In the genomic region with DNA sequence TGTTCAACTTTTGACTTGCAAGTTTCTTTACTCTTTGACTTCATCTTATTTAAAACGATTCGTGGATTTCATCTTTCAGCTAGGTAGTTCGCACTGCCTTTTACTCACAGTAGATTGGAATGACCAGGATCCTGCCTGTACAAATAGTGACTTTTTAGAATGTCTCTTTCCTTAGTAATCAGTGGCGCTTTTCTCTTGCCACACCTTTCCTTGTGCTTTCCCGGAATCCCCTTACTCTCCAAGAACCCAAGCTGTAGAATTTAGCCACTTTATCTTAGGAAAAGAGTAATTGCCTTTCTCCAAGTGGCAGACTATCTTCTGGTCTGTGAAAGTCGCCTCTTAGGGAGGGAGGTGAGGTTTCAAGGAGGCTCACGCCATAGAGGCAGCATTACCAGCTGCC, we compare ENCODE assay signal across 1 cellular context.
TF ChIP-seq lines count a peak whose summit lies in the region.

No MANE protein-coding gene starts in this region.

TF ChIP-seq in GM12878, 131 proteins besides CTCF, POLR2A, EP300 and RAD21:
- TF ChIP-seq, protein P1, sequence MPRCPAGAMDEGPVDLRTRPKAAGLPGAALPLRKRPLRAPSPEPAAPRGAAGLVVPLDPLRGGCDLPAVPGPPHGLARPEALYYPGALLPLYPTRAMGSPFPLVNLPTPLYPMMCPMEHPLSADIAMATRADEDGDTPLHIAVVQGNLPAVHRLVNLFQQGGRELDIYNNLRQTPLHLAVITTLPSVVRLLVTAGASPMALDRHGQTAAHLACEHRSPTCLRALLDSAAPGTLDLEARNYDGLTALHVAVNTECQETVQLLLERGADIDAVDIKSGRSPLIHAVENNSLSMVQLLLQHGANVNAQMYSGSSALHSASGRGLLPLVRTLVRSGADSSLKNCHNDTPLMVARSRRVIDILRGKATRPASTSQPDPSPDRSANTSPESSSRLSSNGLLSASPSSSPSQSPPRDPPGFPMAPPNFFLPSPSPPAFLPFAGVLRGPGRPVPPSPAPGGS (IDR thresholded peaks at IDR 0.05; ENCODE audit: borderline replicate concordance, insufficient read depth, low read depth, low read length, poor library complexity, severe bottlenecking), result no peak
- no peak for TF ChIP-seq SUPT20H (IDR thresholded peaks at IDR 0.05; ENCODE audit: borderline replicate concordance, control insufficient read depth, low read depth, low read length)
- TF ChIP-seq CBX3 (IDR thresholded peaks at IDR 0.05; ENCODE audit: borderline replicate concordance, low read depth), result no peak
- no peak for TF ChIP-seq GABPA (IDR thresholded peaks at IDR 0.05; ENCODE audit: low read depth)
- TF ChIP-seq ZSCAN29 (IDR thresholded peaks at IDR 0.05), result no peak
- TF ChIP-seq RFX5 (IDR thresholded peaks at IDR 0.05; ENCODE audit: low read depth, low read length), result no peak
- TF ChIP-seq DPF2 (IDR thresholded peaks at IDR 0.05), result no peak
- TF ChIP-seq BRCA1 (IDR thresholded peaks at IDR 0.05; ENCODE audit: low read depth, low read length), result no peak
- no peak for TF ChIP-seq SMAD5 (IDR thresholded peaks at IDR 0.05; ENCODE audit: low read depth)
- no peak for TF ChIP-seq ASH2L (IDR thresholded peaks at IDR 0.05; ENCODE audit: borderline replicate concordance, low read depth)
